In the genomic region with DNA sequence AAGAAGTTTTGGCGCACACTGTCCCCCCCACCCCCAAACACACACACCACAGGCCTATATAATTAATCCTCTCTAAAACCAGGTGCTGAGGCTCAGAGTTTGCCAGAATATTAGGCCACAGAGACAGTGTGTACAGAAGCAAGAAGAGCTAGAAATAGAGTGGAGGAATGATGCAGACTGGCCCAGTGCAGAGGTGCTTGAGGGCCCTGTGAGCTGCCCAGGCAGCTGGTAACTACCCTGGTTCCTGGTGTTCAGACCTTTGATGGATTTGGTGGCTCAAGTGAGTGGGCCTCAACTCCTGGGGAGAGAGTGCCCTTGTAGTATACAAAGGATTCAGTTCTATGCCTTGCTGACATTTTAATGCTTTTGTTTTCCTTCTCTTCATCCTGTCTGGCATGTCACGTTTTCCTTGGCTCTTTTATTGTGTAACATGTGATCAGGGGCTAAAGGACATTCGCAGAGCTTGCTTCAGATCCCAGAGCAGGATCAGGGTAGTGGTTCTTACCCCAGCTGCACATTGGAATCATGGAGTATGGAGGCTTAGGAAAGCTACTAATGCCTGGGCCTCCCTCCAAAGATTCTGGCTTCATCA, we compare ENCODE assay signal across 24 cellular contexts. TPM values are rescaled to one million over a fixed set of nuclear protein-coding genes. Genes with fewer than 3 reads are reported as not detected.
DNase-seq lines count a peak whose midpoint lies in the region; ATAC-seq and TF ChIP-seq lines count a peak whose summit lies in the region.
"Had no signal": no experiment of that assay in that cellular context is flagged by ENCODE, and none has a peak within 500 bp of the region (broad histone marks: within the 10 kb centered on the region; RNA-seq: fewer than 3 reads in every experiment).

No MANE protein-coding gene starts in this region.

- no peak overlapping the region for H3K4me3 Mint-ChIP-seq in MCF 10A (ENCODE audit: unreplicated experiment)
- H3K4me3 Mint-ChIP-seq: activated CD4-positive, alpha-beta memory T cell treated with anti-CD3 and anti-CD28 coated beads for 36 hours; CD8-positive, alpha-beta T cell; H9; stimulated activated effector memory CD8-positive, alpha-beta T cell treated with anti-CD3 and anti-CD28 coated beads, Interleukin-12 subunit alpha, Interleukin-12 subunit beta, amount 100 ng/mL, for 72 hours had no signal

- no peak overlapping the region for H2BK15ac ChIP-seq in neuronal stem cell (ENCODE audit: low read length)

- no peak for DNase-seq in MCF 10A (ENCODE audit: unreplicated experiment)
- DNase-seq in mammary epithelial cell = no peak
- DNase-seq in right atrium auricular region (ENCODE audit: low spot score) = no peak
- DNase-seq in neuronal stem cell (ENCODE audit: low spot score) = no peak
- DNase-seq in activated T-cell treated with anti-CD3 and anti-CD28 coated beads for 4 hours = no peak
- DNase-seq in NK-92 treated with Interleukin-12 subunit alpha and Interleukin-12 subunit beta, amount 100 ng/mL, for 24 hours (lab: John Stamatoyannopoulos, UW) = no peak
- DNase-seq: 8988T; activated CD4-positive, alpha-beta memory T cell treated with anti-CD3 and anti-CD28 coated beads for 36 hours; activated gamma-delta T cell; brain microvascular endothelial cell; CD8-positive, alpha-beta T cell; colonic mucosa; DMS153; GDM1; H9; hippocampal formation; KG1; MV-4-11; NCI-H187; ovary; stimulated activated CD4-positive, alpha-beta T cell treated with anti-CD3 and anti-CD28 coated beads, Interleukin-2, amount 100 ng/mL, for 24 hours had no signal

- H3K27me3 ChIP-seq in mammary epithelial cell (ENCODE audit: insufficient read depth, low read length) (no peaks in the 10 kb centered on the region), right atrium auricular region (no peaks in the 10 kb centered on the region), neuronal stem cell (ENCODE audit: control insufficient read depth in 3 of 3, insufficient read depth in 3 of 3, low read depth in 1 of 3, low read length in 3 of 3) (no peaks in the 10 kb centered on the region)
- H3K27me3 ChIP-seq: brain microvascular endothelial cell, colonic mucosa, ovary had no signal

- CTCF ChIA-PET in MCF 10A (lab: Yijun Ruan, JAX) (interaction anchor here (1.2 kb wide), 1 partner anchor 9 kb away, joined by 5 read pairs; no protein-coding TSS in a partner anchor), mammary epithelial cell (lab: Charles Lee; ENCODE audit: low non-redundant PET) (no interaction called here)

- no peak overlapping the region for H3K4me3 ChIP-seq in mammary epithelial cell (replicated peaks in 1 of 3; ENCODE audit: insufficient read depth in 1 of 3, low read depth in 2 of 3, low read length in 3 of 3)
- no peak overlapping the region for H3K4me3 ChIP-seq in right atrium auricular region
- H3K4me3 ChIP-seq in neuronal stem cell (ENCODE audit: low read length in 2 of 2) = no peak overlapping the region
- H3K4me3 ChIP-seq: colonic mucosa, ovary had no signal

- in situ Hi-C loops in mammary epithelial cell (cut with MboI; ENCODE audit: low sequenced_read_pairs in 2 of 2) = no loop called here

- H3K36me3 ChIP-seq in mammary epithelial cell (ENCODE audit: insufficient read depth, low read length) (peaks cover 5% of the 10 kb centered on the region), right atrium auricular region (no peaks in the 10 kb centered on the region), neuronal stem cell (replicated peaks in 1 of 2; ENCODE audit: control insufficient read depth in 2 of 2, insufficient read depth in 2 of 2, low read length in 2 of 2) (peaks cover 9 to 56% of the 10 kb centered on the region in 2 donors)
- H3K36me3 ChIP-seq: colonic mucosa, ovary had no signal

- H2AFZ ChIP-seq in mammary epithelial cell (ENCODE audit: low read depth, low read length) (no peak overlapping the region), neuronal stem cell (ENCODE audit: low read length) (no peak overlapping the region)

- H3K4me1 ChIP-seq in mammary epithelial cell (ENCODE audit: insufficient read depth, low read length) = no peaks in the 10 kb centered on the region
- peaks cover 0 to 23% of the 10 kb centered on the region in 2 donors for H3K4me1 ChIP-seq in right atrium auricular region
- peaks cover 14 to 26% of the 10 kb centered on the region in 2 donors for H3K4me1 ChIP-seq in neuronal stem cell (ENCODE audit: control insufficient read depth in 2 of 2, insufficient read depth in 1 of 2, low read depth in 1 of 2, low read length in 2 of 2)
- H3K4me1 ChIP-seq: colonic mucosa had no signal

- H3K79me2 ChIP-seq in mammary epithelial cell (ENCODE audit: insufficient read depth, low read length) = no peaks in the 10 kb centered on the region

- intact Hi-C loops in MCF 10A (cut with micrococcal nuclease) (no loop called here), mammary epithelial cell (cut with micrococcal nuclease) (no loop called here)

- no peak overlapping the region for H3K4ac ChIP-seq in neuronal stem cell (ENCODE audit: low read length)

- no peak overlapping the region for H3K4me2 ChIP-seq in mammary epithelial cell (ENCODE audit: insufficient read depth, low read depth, low read length)
- H3K4me2 ChIP-seq in neuronal stem cell (ENCODE audit: insufficient read depth, low read length, poor library complexity, severe bottlenecking) = no peak overlapping the region

- no peak overlapping the region for H2BK12ac ChIP-seq in neuronal stem cell (ENCODE audit: low read length)

- H3K18ac ChIP-seq in neuronal stem cell (ENCODE audit: low read length) = no peak overlapping the region

- no peak overlapping the region for H3K14ac ChIP-seq in neuronal stem cell (ENCODE audit: low read length)

- H3K36me3 Mint-ChIP-seq in MCF 10A (ENCODE audit: insufficient read depth, unreplicated experiment) = peaks cover 31% of the 10 kb centered on the region

- H3K27ac ChIP-seq in mammary epithelial cell (ENCODE audit: insufficient read depth, low read depth, low read length) (no peak overlapping the region), right atrium auricular region (peak overlapping the region; percentile 60 to 64), neuronal stem cell (replicated peaks; ENCODE audit: low read length) (peak overlapping the region; percentile 23)
- H3K27ac ChIP-seq: brain microvascular endothelial cell, colonic mucosa, ovary had no signal

- no peak overlapping the region for H3K9ac ChIP-seq in mammary epithelial cell (ENCODE audit: insufficient read depth, low read length)
- no peak overlapping the region for H3K9ac ChIP-seq in neuronal stem cell (ENCODE audit: low read depth, low read length, poor library complexity)

- no peak overlapping the region for H2AK5ac ChIP-seq in neuronal stem cell (ENCODE audit: low read depth, low read length)

- no peak overlapping the region for H4K8ac ChIP-seq in neuronal stem cell (ENCODE audit: low read depth, low read length)

- no peaks in the 10 kb centered on the region for H3K27me3 Mint-ChIP-seq in MCF 10A (ENCODE audit: insufficient read depth, unreplicated experiment)
- H3K27me3 Mint-ChIP-seq: activated CD4-positive, alpha-beta memory T cell treated with anti-CD3 and anti-CD28 coated beads for 36 hours had no signal

- BruUV-seq in MCF 10A (replicated peaks; lab: Mats Ljungman, UMichigan) (no TSS peak), mammary epithelial cell (replicated peaks; lab: Mats Ljungman, UMichigan) (no TSS peak)

- dilution Hi-C loops in mammary epithelial cell (cut with HindIII; ENCODE audit: low sequenced_read_pairs) = no loop called here

- no peak overlapping the region for H3K23ac ChIP-seq in neuronal stem cell (ENCODE audit: low read depth, low read length, poor library complexity)

- no peaks in the 10 kb centered on the region for H3K4me1 Mint-ChIP-seq in MCF 10A (ENCODE audit: insufficient read depth, unreplicated experiment)

- POLR2A ChIA-PET in MCF 10A (lab: Yijun Ruan, JAX) = no interaction called here

- no peak overlapping the region for H2BK5ac ChIP-seq in neuronal stem cell (ENCODE audit: low read length)

- H3K9me3 ChIP-seq in mammary epithelial cell (replicated peaks; ENCODE audit: insufficient read depth, low read length) (no peaks in the 10 kb centered on the region), right atrium auricular region (no peaks in the 10 kb centered on the region), neuronal stem cell (replicated peaks in 1 of 2; ENCODE audit: control insufficient read depth in 2 of 2, insufficient read depth in 1 of 2, low read depth in 1 of 2, low read length in 2 of 2) (no peaks in the 10 kb centered on the region)
- H3K9me3 ChIP-seq: colonic mucosa, ovary had no signal

- no peaks in the 10 kb centered on the region for H3K9me3 Mint-ChIP-seq in MCF 10A (ENCODE audit: unreplicated experiment)
- H3K9me3 Mint-ChIP-seq: activated CD4-positive, alpha-beta memory T cell treated with anti-CD3 and anti-CD28 coated beads for 36 hours; CD8-positive, alpha-beta T cell; H9; stimulated activated effector memory CD8-positive, alpha-beta T cell treated with anti-CD3 and anti-CD28 coated beads, Interleukin-12 subunit alpha, Interleukin-12 subunit beta, amount 100 ng/mL, for 72 hours had no signal

- 97% methylated on average over 3 of the region's 3 CpGs for WGBS in mammary epithelial cell (ENCODE audit: low coverage, missing lambda C conversion rate)
- WGBS in neuronal stem cell (ENCODE audit: extremely low coverage in 2 of 2, insufficient read length in 2 of 2, insufficient replicate concordance in 1 of 2), 2 donors = no CpG with 5 or more reads among the region's 3 CpGs

- no peaks in the 10 kb centered on the region for H4K20me1 ChIP-seq in mammary epithelial cell (ENCODE audit: insufficient read depth, low read length)

- H3K79me1 ChIP-seq in neuronal stem cell (ENCODE audit: low read depth, low read length) = peaks cover 8% of the 10 kb centered on the region

- TF ChIP-seq CTCF in MCF 10A (IDR thresholded peaks at IDR 0.05; ENCODE audit: unreplicated experiment) (no peak), mammary epithelial cell (conservative IDR thresholded peaks at IDR 0.05 in 1 of 2, IDR thresholded peaks at IDR 0.05 in 1 of 2; ENCODE audit: extremely low read depth in 1 of 2, insufficient read depth in 1 of 2, low read depth in 1 of 2, low read length in 2 of 2) (no peak), right atrium auricular region (IDR thresholded peaks at IDR 0.05) (no peak)

- no peak for ATAC-seq in HG02642 (IDR thresholded peaks at IDR 0.05; ENCODE audit: poor library complexity, unreplicated experiment)
- ATAC-seq in GM18868 (IDR thresholded peaks at IDR 0.05; ENCODE audit: unreplicated experiment) = no peak
- ATAC-seq: CD8-positive, alpha-beta T cell had no signal

- no peak overlapping the region for H4K91ac ChIP-seq in neuronal stem cell (ENCODE audit: low read depth, low read length, poor library complexity)

- H3K27ac Mint-ChIP-seq in MCF 10A (ENCODE audit: low read depth, unreplicated experiment) = peak overlapping the region; percentile 29
- H3K27ac Mint-ChIP-seq: activated CD4-positive, alpha-beta memory T cell treated with anti-CD3 and anti-CD28 coated beads for 36 hours; CD8-positive, alpha-beta T cell; H9; stimulated activated effector memory CD8-positive, alpha-beta T cell treated with anti-CD3 and anti-CD28 coated beads, Interleukin-12 subunit alpha, Interleukin-12 subunit beta, amount 100 ng/mL, for 72 hours had no signal

- no peak overlapping the region for H2BK120ac ChIP-seq in neuronal stem cell (ENCODE audit: low read depth, low read length)

RNA-seq across cellular contexts. Expression of gene LRRC4, which starts 20.1 kb away (rescaled TPM):
- total RNA-seq in MCF 10A (2022) (not detected in 2 replicates), mammary epithelial cell (under 1 TPM; under 0.01 to 0.07 TPM), right atrium auricular region (1 to 10 TPM; 2.9 to 7.2 TPM)
- 0.16 TPM for polyA plus RNA-seq in mammary epithelial cell
- not detected for polyA minus RNA-seq in mammary epithelial cell
- polyA plus RNA-seq in neuronal stem cell (2013, experiment 1 of 2) = 50.0 TPM
- 47.3 TPM for polyA plus RNA-seq in neuronal stem cell (2013, experiment 2 of 2)
